19 cellular contexts compared by ENCODE assay signal in genomic region chr3:32349184-32349583, GRCh38. TPM values are rescaled to one million over a fixed set of nuclear protein-coding genes. Genes with fewer than 3 reads are reported as not detected.
DNase-seq lines count a peak whose midpoint lies in the region; ATAC-seq, FAIRE-seq and TF ChIP-seq lines count a peak whose summit lies in the region.
"Had no signal": no experiment of that assay in that cellular context is flagged by ENCODE, and none has a peak within 500 bp of the region (broad histone marks: within the 10 kb centered on the region; RNA-seq: fewer than 3 reads in every experiment).

No MANE protein-coding gene starts in this region.

- H3K27ac ChIP-seq in GM12878 (ENCODE audit: control insufficient read depth, insufficient read depth), result no peak overlapping the region
- H3K27ac ChIP-seq in liver (ENCODE audit: low read depth in 1 of 2, low read length in 2 of 2), result no peak overlapping the region
- no peak overlapping the region for H3K27ac ChIP-seq in mammary epithelial cell (ENCODE audit: insufficient read depth, low read depth, low read length)

- H3K9ac ChIP-seq in GM12878 (ENCODE audit: control insufficient read depth, insufficient read depth, low read length) (no peak overlapping the region), liver (ENCODE audit: low read depth in 1 of 2, low read length in 2 of 2) (no peak overlapping the region), mammary epithelial cell (ENCODE audit: insufficient read depth, low read length) (no peak overlapping the region)

- in situ Hi-C loops in GM12878 (cut with MboI), result no loop called here
- in situ Hi-C loops in mammary epithelial cell (cut with MboI; ENCODE audit: low sequenced_read_pairs in 2 of 2), result loop anchor here in 1 of 2 donors (25.0 kb wide), 1 partner anchor 337 kb away; no protein-coding TSS in a partner anchor

- SMC1A ChIA-PET in GM12878 (lab: Charles Lee; ENCODE audit: uncharacterized antibody, unreplicated experiment), result no interaction called here

- ATAC-seq in activated CD8-positive, alpha-beta T cell treated with anti-CD3 and anti-CD28 coated beads for 36 hours, result peak; percentile 82
- no peak for ATAC-seq in activated CD8-positive, alpha-beta T cell treated with anti-CD3 and anti-CD28 coated beads, Interleukin-2, amount 10 ng/mL, durations not matched to agents 7 days and 5 days
- no peak for ATAC-seq in GM12878

- RAD21 ChIA-PET in GM12878 (lab: Charles Lee; ENCODE audit: unreplicated experiment), result no interaction called here

- H3K79me2 ChIP-seq in GM12878 (ENCODE audit: control insufficient read depth, insufficient read depth, low read length) (no peaks in the 10 kb centered on the region), mammary epithelial cell (ENCODE audit: insufficient read depth, low read length) (no peaks in the 10 kb centered on the region)

- intact Hi-C loops in activated CD8-positive, alpha-beta T cell treated with anti-CD3 and anti-CD28 coated beads for 36 hours (cut with micrococcal nuclease), result no loop called here
- intact Hi-C loops in GM12878 (cut with micrococcal nuclease; ENCODE audit: unreplicated experiment) (no loop called here), mammary epithelial cell (cut with micrococcal nuclease) (loop anchor here (10.0 kb wide), 1 partner anchor 734 kb away; no protein-coding TSS in a partner anchor)

- H3K27ac Mint-ChIP-seq in activated CD8-positive, alpha-beta T cell treated with anti-CD3 and anti-CD28 coated beads for 36 hours, result no peak overlapping the region
- H3K27ac Mint-ChIP-seq in activated CD8-positive, alpha-beta T cell treated with anti-CD3 and anti-CD28 coated beads, Interleukin-2, amount 10 ng/mL, durations not matched to agents 7 days and 5 days, result no peak overlapping the region
- H3K27ac Mint-ChIP-seq: CD4-positive, CD25-positive, alpha-beta regulatory T cell had no signal

- TF ChIP-seq EP300 in GM12878 (IDR thresholded peaks at IDR 0.05; ENCODE audit: borderline replicate concordance in 1 of 2, control insufficient read depth in 1 of 2, low read depth in 2 of 2, low read length in 2 of 2), result no peak

- H3K4me2 ChIP-seq in GM12878 (ENCODE audit: control insufficient read depth, insufficient read depth) (no peak overlapping the region), mammary epithelial cell (ENCODE audit: insufficient read depth, low read depth, low read length) (no peak overlapping the region)

- dilution Hi-C loops in mammary epithelial cell (cut with HindIII; ENCODE audit: low sequenced_read_pairs), result no loop called here

- H3K4me3 ChIP-seq in H7 (ENCODE audit: insufficient read depth, low read depth, low read length) (no peak overlapping the region), GM12878 (no peak overlapping the region), liver (ENCODE audit: low read depth in 1 of 3, low read length in 3 of 3) (no peak overlapping the region), mammary epithelial cell (replicated peaks in 1 of 3; ENCODE audit: insufficient read depth in 1 of 3, low read depth in 2 of 3, low read length in 3 of 3) (no peak overlapping the region)

- no peaks in the 10 kb centered on the region for H3K9me3 Mint-ChIP-seq in activated CD8-positive, alpha-beta T cell treated with anti-CD3 and anti-CD28 coated beads for 36 hours
- no peaks in the 10 kb centered on the region for H3K9me3 Mint-ChIP-seq in activated CD8-positive, alpha-beta T cell treated with anti-CD3 and anti-CD28 coated beads, Interleukin-2, amount 10 ng/mL, durations not matched to agents 7 days and 5 days (ENCODE audit: insufficient read depth)

- H3K27me3 ChIP-seq in H7 (ENCODE audit: control insufficient read depth, insufficient read depth, low read length), result no peaks in the 10 kb centered on the region
- H3K27me3 ChIP-seq in GM12878 (replicated peaks in 1 of 2; ENCODE audit: control insufficient read depth in 2 of 2, insufficient read depth in 2 of 2, low read length in 1 of 2), result no peaks in the 10 kb centered on the region
- H3K27me3 ChIP-seq in liver (ENCODE audit: control insufficient read depth in 4 of 4, insufficient read depth in 4 of 4, low read length in 3 of 4), result no peaks in the 10 kb centered on the region
- H3K27me3 ChIP-seq in mammary epithelial cell (ENCODE audit: insufficient read depth, low read length), result no peaks in the 10 kb centered on the region
- H3K27me3 ChIP-seq: BE2C had no signal

- H3K36me3 ChIP-seq in H7 (replicated peaks; ENCODE audit: control insufficient read depth, insufficient read depth, low read length) (no peaks in the 10 kb centered on the region), GM12878 (ENCODE audit: control insufficient read depth in 2 of 2, insufficient read depth in 2 of 2, low read length in 1 of 2) (no peaks in the 10 kb centered on the region), liver (ENCODE audit: control insufficient read depth in 4 of 4, insufficient read depth in 3 of 4, low read depth in 1 of 4, low read length in 3 of 4) (no peaks in the 10 kb centered on the region), mammary epithelial cell (ENCODE audit: insufficient read depth, low read length) (no peaks in the 10 kb centered on the region)
- H3K36me3 ChIP-seq: BE2C had no signal

- H3K4me3 Mint-ChIP-seq in activated CD8-positive, alpha-beta T cell treated with anti-CD3 and anti-CD28 coated beads for 36 hours, result no peak overlapping the region
- H3K4me3 Mint-ChIP-seq in activated CD8-positive, alpha-beta T cell treated with anti-CD3 and anti-CD28 coated beads, Interleukin-2, amount 10 ng/mL, durations not matched to agents 7 days and 5 days, result no peak overlapping the region
- H3K4me3 Mint-ChIP-seq: CD4-positive, CD25-positive, alpha-beta regulatory T cell had no signal

- no TSS peak for BruUV-seq in GM12878 (replicated peaks; lab: Mats Ljungman, UMichigan)
- BruUV-seq in mammary epithelial cell (replicated peaks; lab: Mats Ljungman, UMichigan), result no TSS peak

- no peak for TF ChIP-seq CTCF in activated CD8-positive, alpha-beta T cell treated with anti-CD3 and anti-CD28 coated beads for 36 hours (IDR thresholded peaks at IDR 0.05)
- TF ChIP-seq CTCF in GM12878 (IDR thresholded peaks at IDR 0.05 in 2 of 3, conservative IDR thresholded peaks at IDR 0.05 in 1 of 3; ENCODE audit: control insufficient read depth in 2 of 3, extremely low read depth in 1 of 3, insufficient read depth in 1 of 3, low read depth in 3 of 3, low read length in 3 of 3) (no peak), liver (IDR thresholded peaks at IDR 0.05; ENCODE audit: low read depth, low read length, missing input control) (no peak), mammary epithelial cell (conservative IDR thresholded peaks at IDR 0.05 in 1 of 2, IDR thresholded peaks at IDR 0.05 in 1 of 2; ENCODE audit: extremely low read depth in 1 of 2, insufficient read depth in 1 of 2, low read depth in 1 of 2, low read length in 2 of 2) (no peak)

- H3K4me1 ChIP-seq in GM12878 (ENCODE audit: control insufficient read depth, insufficient read depth, low read length) (no peaks in the 10 kb centered on the region), liver (ENCODE audit: control insufficient read depth in 4 of 4, insufficient read depth in 4 of 4, low read length in 3 of 4) (peaks cover 0 to 11% (median 3%) of the 10 kb centered on the region in 4 donors), mammary epithelial cell (ENCODE audit: insufficient read depth, low read length) (no peaks in the 10 kb centered on the region)
- H3K4me1 ChIP-seq: BE2C had no signal

- H3K4me1 Mint-ChIP-seq in activated CD8-positive, alpha-beta T cell treated with anti-CD3 and anti-CD28 coated beads for 36 hours (ENCODE audit: low read depth), result peaks cover 9% of the 10 kb centered on the region
- no peaks in the 10 kb centered on the region for H3K4me1 Mint-ChIP-seq in activated CD8-positive, alpha-beta T cell treated with anti-CD3 and anti-CD28 coated beads, Interleukin-2, amount 10 ng/mL, durations not matched to agents 7 days and 5 days (ENCODE audit: low read depth)

- FAIRE-seq in GM12878 (lab: Jason Lieb, UNC), result peak; percentile 47

- TF ChIP-seq POLR2A in GM12878 (IDR thresholded peaks at IDR 0.05; ENCODE audit: low read depth, low read length), result no peak

- H4K20me1 ChIP-seq in GM12878 (ENCODE audit: control insufficient read depth, insufficient read depth) (no peaks in the 10 kb centered on the region), mammary epithelial cell (ENCODE audit: insufficient read depth, low read length) (no peaks in the 10 kb centered on the region)

- H2AFZ ChIP-seq in GM12878 (ENCODE audit: control insufficient read depth, low read depth, low read length) (no peak overlapping the region), mammary epithelial cell (ENCODE audit: low read depth, low read length) (no peak overlapping the region)

- TF ChIP-seq RAD21 in GM12878 (IDR thresholded peaks at IDR 0.05; ENCODE audit: insufficient read depth, low read depth, low read length), result no peak
- no peak for TF ChIP-seq RAD21 in liver (IDR thresholded peaks at IDR 0.05)

- H3K9me3 ChIP-seq in GM12878 (replicated peaks; ENCODE audit: control insufficient read depth, insufficient read depth, low read length) (no peaks in the 10 kb centered on the region), liver (ENCODE audit: control insufficient read depth in 4 of 4, low read length in 3 of 4) (no peaks in the 10 kb centered on the region), mammary epithelial cell (replicated peaks; ENCODE audit: insufficient read depth, low read length) (no peaks in the 10 kb centered on the region)
- H3K9me3 ChIP-seq: BE2C had no signal

- 94% methylated on average over 2 of the region's 2 CpGs for WGBS in GM12878 (ENCODE audit: insufficient coverage, insufficient replicate concordance, low lambda C conversion rate, missing lambda C conversion rate)
- WGBS in liver, result 35% methylated on average over 2 of the region's 2 CpGs
- WGBS in mammary epithelial cell (ENCODE audit: low coverage, missing lambda C conversion rate), result 77% methylated on average over 2 of the region's 2 CpGs

- no peak for DNase-seq in activated CD8-positive, alpha-beta T cell treated with anti-CD3 and anti-CD28 coated beads for 36 hours
- no peak for DNase-seq in activated CD8-positive, alpha-beta T cell treated with anti-CD3 and anti-CD28 coated beads, Interleukin-2, amount 10 ng/mL, durations not matched to agents 7 days and 5 days
- DNase-seq in H7, result peak; percentile 67
- no peak for DNase-seq in GM12878 (ENCODE audit: low read depth, low spot score)
- no peak for DNase-seq in D341Med (ENCODE audit: low spot score)
- no peak for DNase-seq in mammary epithelial cell
- DNase-seq: BE2C; COR-L47; DMS153; GDM1; KG1; NCI-H1105 treated with DMSO at 0.1 percent for 48 hours; NCI-H1694; NCI-H510A; NCI-H748 treated with DMSO at 0.1 percent for 48 hours; NK-92 treated with Interleukin-12 subunit alpha and Interleukin-12 subunit beta, amount 100 ng/mL, for 24 hours; SHP77 had no signal

- no peaks in the 10 kb centered on the region for H3K36me3 Mint-ChIP-seq in activated CD8-positive, alpha-beta T cell treated with anti-CD3 and anti-CD28 coated beads for 36 hours (ENCODE audit: low read depth)
- no peaks in the 10 kb centered on the region for H3K36me3 Mint-ChIP-seq in activated CD8-positive, alpha-beta T cell treated with anti-CD3 and anti-CD28 coated beads, Interleukin-2, amount 10 ng/mL, durations not matched to agents 7 days and 5 days (ENCODE audit: low read depth)
- H3K36me3 Mint-ChIP-seq: CD4-positive, CD25-positive, alpha-beta regulatory T cell had no signal

- no peaks in the 10 kb centered on the region for H3K27me3 Mint-ChIP-seq in activated CD8-positive, alpha-beta T cell treated with anti-CD3 and anti-CD28 coated beads for 36 hours
- no peaks in the 10 kb centered on the region for H3K27me3 Mint-ChIP-seq in activated CD8-positive, alpha-beta T cell treated with anti-CD3 and anti-CD28 coated beads, Interleukin-2, amount 10 ng/mL, durations not matched to agents 7 days and 5 days (ENCODE audit: low read depth)
- H3K27me3 Mint-ChIP-seq: CD4-positive, CD25-positive, alpha-beta regulatory T cell had no signal

- POLR2A ChIA-PET in activated CD8-positive, alpha-beta T cell treated with anti-CD3 and anti-CD28 coated beads for 36 hours (lab: Charles Lee), result interaction anchor here (0.9 kb wide), 1 partner anchor 12 kb away, joined by 3 read pairs; no protein-coding TSS in a partner anchor
- POLR2A ChIA-PET in activated CD8-positive, alpha-beta T cell treated with anti-CD3 and anti-CD28 coated beads, Interleukin-2, amount 10 ng/mL, durations not matched to agents 7 days and 5 days (lab: Charles Lee), result no interaction called here
- POLR2A ChIA-PET in GM12878 (lab: Charles Lee), result no interaction called here

- CTCF ChIA-PET in activated CD8-positive, alpha-beta T cell treated with anti-CD3 and anti-CD28 coated beads for 36 hours (lab: Charles Lee), result no interaction called here
- CTCF ChIA-PET in activated CD8-positive, alpha-beta T cell treated with anti-CD3 and anti-CD28 coated beads, Interleukin-2, amount 10 ng/mL, durations not matched to agents 7 days and 5 days (lab: Charles Lee), result no interaction called here
- CTCF ChIA-PET in GM12878 (lab: Yijun Ruan, JAX), result no interaction called here
- CTCF ChIA-PET in mammary epithelial cell (lab: Charles Lee; ENCODE audit: low non-redundant PET), result interaction anchor here (0.7 kb wide), 1 partner anchor 1656 kb away, joined by 3 read pairs; no protein-coding TSS in a partner anchor

RNA-seq across cellular contexts. Expression of gene CMTM7, which starts 42.5 kb away (rescaled TPM):
- 10 to 100 TPM; 36.1 to 37.2 TPM for total RNA-seq in activated CD8-positive, alpha-beta T cell treated with anti-CD3 and anti-CD28 coated beads for 36 hours
- total RNA-seq in activated CD8-positive, alpha-beta T cell treated with anti-CD3 and anti-CD28 coated beads, Interleukin-2, amount 10 ng/mL, durations not matched to agents 7 days and 5 days, result 10 to 100 TPM; 38.3 to 42.3 TPM
- 15.3 and 17.7 TPM in 2 replicates for total RNA-seq in H7 (2014; rRNA removed; shearing (Covaris generic))
- 49.6 and 52.0 TPM in 2 replicates for total RNA-seq in GM12878 (2013; cell fraction: nucleolus; rRNA removed)
- total RNA-seq in GM12878 (2014; rRNA removed), result 7.2 and 9.9 TPM in 2 replicates
- total RNA-seq in GM12878 (2014; rRNA removed; fragmentation: Illumina TruSeq; extraction: Trizol), result 8.6 and 9.7 TPM in 2 replicates
- total RNA-seq in GM12878 (2021), result 12.5 and 13.7 TPM in 2 replicates
- polyA plus RNA-seq in GM12878 (2011; ENCODE audit: low read depth), result 2.1 TPM
- polyA plus RNA-seq in GM12878 (2011; rRNA removed), result 23.2 and 30.5 TPM in 2 replicates
- polyA plus RNA-seq in GM12878 (2011; cell fraction: cytosol; rRNA removed), result 39.6 and 41.5 TPM in 2 replicates
- polyA plus RNA-seq in GM12878 (2011; cell fraction: nucleus; rRNA removed), result 32.7 and 36.0 TPM in 2 replicates
- polyA plus RNA-seq in GM12878 (2012), result 1.5 and 2.9 TPM in 2 replicates
- 16.7 and 21.0 TPM in 2 replicates for polyA plus RNA-seq in GM12878 (2014; fragmentation: Illumina TruSeq; extraction: Trizol)
- polyA plus RNA-seq in GM12878 (2014; fragmentation: Nextera tagmentation; extraction: Ambion mirVana), result 10 to 100 TPM in 1 of 2 experiments, 1 to 10 TPM in 1; 3.7 to 12.0 TPM
- polyA plus RNA-seq in GM12878 (2014; rRNA removed), result 15.4 and 15.6 TPM in 2 replicates
- polyA plus RNA-seq in GM12878 (2016; fragmentation: Nextera tagmentation; extraction: Ambion mirVana), result 10 to 100 TPM; 29.5 to 36.4 TPM
- polyA minus RNA-seq in GM12878 (2011; rRNA and poly(A)+ RNA removed), result 11.0 and 21.9 TPM in 2 replicates
- polyA minus RNA-seq in GM12878 (2011; cell fraction: cytosol; rRNA and poly(A)+ RNA removed), result 12.0 and 15.0 TPM in 2 replicates
- 13.4 and 19.5 TPM in 2 replicates for polyA minus RNA-seq in GM12878 (2011; cell fraction: nucleus; rRNA and poly(A)+ RNA removed)
- 1 to 10 TPM; 3.6 to 4.3 TPM for total RNA-seq in liver
- 10 to 100 TPM in 1 of 2 donors, 1 to 10 TPM in 1; 4.0 to 20.3 TPM for polyA plus RNA-seq in liver
- total RNA-seq in mammary epithelial cell, result 10 to 100 TPM; 35.8 to 62.1 TPM
- polyA plus RNA-seq in mammary epithelial cell, result 78.0 TPM
- 105 TPM for polyA minus RNA-seq in mammary epithelial cell
